In genomic region chr3:50450135-50450911, GRCh38 we compare ENCODE assay signal across 8 cellular contexts. TPM values are rescaled to one million over a fixed set of nuclear protein-coding genes. Genes with fewer than 3 reads are reported as not detected.
A peak's percentile ranks its signal among the peaks of the same experiment; 100 is the strongest.
DNase-seq lines count a peak whose midpoint lies in the region; ATAC-seq and TF ChIP-seq lines count a peak whose summit lies in the region.

No MANE protein-coding gene starts in this region.

- whole genome bisulfite sequencing in GM23248 (ENCODE audit: low coverage in 1 of 2, low lambda C conversion rate in 2 of 2, missing lambda C conversion rate in 2 of 2), 2 experiments = 23 to 32% methylated on average over 28 to 29 of the region's 29 CpGs

- H3F3A ChIP-seq in GM23248 (ENCODE audit: insufficient read depth) = no peaks in the 10 kb centered on the region

- peaks cover 8% of the 10 kb centered on the region for H3K27me3 Mint-ChIP-seq in chondrocyte (ENCODE audit: low read depth)

- no peaks in the 10 kb centered on the region for H3K9me2 ChIP-seq in GM23248 (ENCODE audit: insufficient read depth)

- H3K27ac ChIP-seq in GM23248 = no peak overlapping the region

- no peaks in the 10 kb centered on the region for H4K20me1 ChIP-seq in GM23248 (ENCODE audit: insufficient read depth)

- H3K4me3 Mint-ChIP-seq in chondrocyte (ENCODE audit: unreplicated experiment) = no peak overlapping the region

- no peak overlapping the region for H3K9ac ChIP-seq in GM23248

- no peaks in the 10 kb centered on the region for H3K36me3 ChIP-seq in GM23248 (ENCODE audit: low read depth)

- TF ChIP-seq CTCF in chondrocyte (IDR thresholded peaks at IDR 0.05) = no peak

- peaks cover 1% of the 10 kb centered on the region for H3K36me3 Mint-ChIP-seq in chondrocyte (ENCODE audit: low read depth)

- no peaks in the 10 kb centered on the region for H3K79me2 ChIP-seq in GM23248 (ENCODE audit: insufficient read depth)

- no peak overlapping the region for H3K27ac Mint-ChIP-seq in chondrocyte (ENCODE audit: unreplicated experiment)

- H2AFZ ChIP-seq in GM23248 = peak overlapping the region; percentile 64

- H3K27me3 ChIP-seq in GM23248 (replicated peaks; ENCODE audit: insufficient read depth) = no peaks in the 10 kb centered on the region

- ATAC-seq in esophagus mucosa (peak; percentile 30), GM18870 (IDR thresholded peaks at IDR 0.05; ENCODE audit: unreplicated experiment) (no peak)

- H3K4me2 ChIP-seq in GM23248 (ENCODE audit: unreplicated experiment) = peak overlapping the region; percentile 52

- no peaks in the 10 kb centered on the region for H3K9me3 ChIP-seq in GM23248 (ENCODE audit: low read depth)

- H3K9me3 Mint-ChIP-seq in chondrocyte (ENCODE audit: low read depth) = no peaks in the 10 kb centered on the region

- DNase-seq in GM23248 (peak; percentile 71), non-pigmented ciliary epithelial cell (ENCODE audit: low read depth) (peak; percentile 15), stromal cell of bone marrow (ENCODE audit: low read depth) (peak; percentile 54), NOMO-1 treated with DMSO at 0.1 percent for 48 hours (lab: John Stamatoyannopoulos, UW; ENCODE audit: unreplicated experiment) (no peak), chondrocyte (ENCODE audit: low spot score) (no peak)
- peak; percentile 63 for DNase-seq in activated CD8-positive, alpha-beta memory T cell treated with anti-CD3 and anti-CD28 coated beads, Interleukin-2, amount 50 U/mL, for 4 hours

- H3K4me1 ChIP-seq in GM23248 (ENCODE audit: insufficient read depth) = no peaks in the 10 kb centered on the region

- H3K4me1 Mint-ChIP-seq in chondrocyte (ENCODE audit: low read depth) = no peaks in the 10 kb centered on the region

- H3K4me3 ChIP-seq in GM23248 = no peak overlapping the region

- in situ Hi-C loops in GM23248 (cut with MboI) = no loop called here

RNA-seq across cellular contexts. Expression of gene CACNA2D2, which starts 53.1 kb away (rescaled TPM):
- not detected in 2 replicates for total RNA-seq in GM23248 (2014; rRNA removed; shearing (Covaris generic))
- not detected in 2 replicates for polyA plus RNA-seq in GM23248 (2016; fragmentation: Nextera tagmentation; extraction: Ambion mirVana)
- total RNA-seq in esophagus mucosa (0.08 TPM), chondrocyte (0.34 to 0.46 TPM (median 0.40 TPM) in 3 replicates)

Comparison
In these comparisons a context has a peak if more than half of its experiments do, and no peak if none do; other contexts are left out.
1. DNase-seq: peak in GM23248 (single experiment), activated CD8-positive, alpha-beta memory T cell treated with anti-CD3 and anti-CD28 coated beads, Interleukin-2, amount 50 U/mL, for 4 hours (single experiment), non-pigmented ciliary epithelial cell (single experiment) and stromal cell of bone marrow (single experiment); none in NOMO-1 treated with DMSO at 0.1 percent for 48 hours (single experiment) and chondrocyte (single experiment).